In the genomic region with DNA sequence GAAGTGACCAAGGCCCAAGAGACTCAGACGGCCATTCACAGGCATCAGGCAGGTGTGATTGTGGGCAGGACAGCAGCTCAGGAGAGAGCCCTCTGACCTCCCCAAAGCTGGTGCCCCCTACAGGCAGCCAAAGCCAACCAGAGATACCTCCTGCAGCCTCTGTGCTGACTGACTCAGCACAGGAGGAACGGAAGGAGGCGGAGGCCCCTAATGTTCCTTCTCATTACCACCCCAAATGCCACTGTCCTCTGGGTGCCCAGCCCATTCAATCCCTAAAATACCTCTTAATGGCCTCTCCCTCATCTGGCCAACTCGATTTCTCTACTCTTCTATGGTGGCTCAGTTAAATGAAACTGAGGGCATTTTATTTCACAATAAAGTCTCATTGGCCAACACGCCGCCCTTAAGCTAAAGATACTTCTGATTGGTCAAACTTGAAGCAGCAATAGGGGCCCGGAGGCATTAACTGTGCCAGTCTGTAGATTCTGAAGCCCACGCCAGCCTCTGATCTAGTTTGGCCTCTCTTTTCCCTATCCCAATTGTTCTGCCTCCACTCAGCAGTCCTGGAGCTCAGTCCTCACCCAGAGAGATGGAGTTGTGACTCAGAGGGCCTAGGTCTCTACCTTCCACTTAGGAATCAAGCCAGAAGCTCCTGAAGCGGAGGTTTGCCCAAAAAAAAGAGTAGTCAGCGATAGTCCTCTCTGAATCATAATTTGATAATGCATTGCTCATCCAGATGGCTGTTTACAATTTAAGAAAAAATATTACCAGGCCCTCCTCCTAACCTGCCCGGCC, we compare ENCODE assay signal across 8 cellular contexts. TPM values are rescaled to one million over a fixed set of nuclear protein-coding genes. Genes with fewer than 3 reads are reported as not detected.
DNase-seq lines count a peak whose midpoint lies in the region; ATAC-seq and TF ChIP-seq lines count a peak whose summit lies in the region.

No MANE protein-coding gene starts in this region.

- 0 out of 2 replicates have a peak, but pooled peaks cover 4% of the 10 kb centered on the region for H4K20me1 ChIP-seq in IMR-90 (ENCODE audit: insufficient read depth, low read length)

- no peak overlapping the region for H2BK20ac ChIP-seq in IMR-90 (ENCODE audit: low read depth, low read length)

- no peaks in the 10 kb centered on the region for H3K9me3 Mint-ChIP-seq in natural killer cell

- CTCF ChIA-PET in GM10248 (lab: Yijun Ruan, JAX) = interaction anchor here (0.8 to 5.0 kb wide), 23 partner anchors 9 to 536 kb away, joined by 3 to 40 read pairs (median 9); a partner anchor contains a TSS
- CTCF ChIA-PET in IMR-90 (lab: Yijun Ruan, JAX) = interaction anchor here (3.7 kb wide), 1 partner anchor 183 kb away, joined by 17 read pairs; a partner anchor contains a TSS

- peak overlapping the region; percentile 85 for H3K4ac ChIP-seq in IMR-90 (ENCODE audit: low read depth, low read length)

- peaks cover 20% of the 10 kb centered on the region for H3K9me1 ChIP-seq in IMR-90 (ENCODE audit: insufficient read depth, low read length)

- H3K4me1 Mint-ChIP-seq in natural killer cell = peaks cover 35 to 42% of the 10 kb centered on the region in 2 donors

- peak; percentile 36 for ATAC-seq in GM21528 (IDR thresholded peaks at IDR 0.05; ENCODE audit: low FRiP score, unreplicated experiment)
- ATAC-seq in IMR-90 (ENCODE audit: low read depth) = no peak
- ATAC-seq in natural killer cell = peak in 2 of 3 donors; percentile 22 to 47
- ATAC-seq in upper lobe of right lung = peak; percentile 6

- H3K56ac ChIP-seq in IMR-90 (ENCODE audit: extremely low read depth, insufficient read depth, low read length) = peak overlapping the region; percentile 79; the same call in 1 of the 2 replicates

- peak overlapping the region; percentile 96 for H3K27ac Mint-ChIP-seq in natural killer cell

- H4K8ac ChIP-seq in IMR-90 (ENCODE audit: low read depth in 2 of 2, low read length in 2 of 2) = peak overlapping the region; percentile 12 to 84; a peak in 2 of 4 replicates

- no peak for TF ChIP-seq RAD21 in IMR-90 (IDR thresholded peaks at IDR 0.05; ENCODE audit: low read length)

- H3K36me3 ChIP-seq in IMR-90 (ENCODE audit: control insufficient read depth, insufficient read depth, low read length) (peaks cover 39% of the 10 kb centered on the region), endocrine pancreas (ENCODE audit: control insufficient read depth, insufficient read depth, low read length) (peaks cover 3% of the 10 kb centered on the region), upper lobe of right lung (peaks cover 36% of the 10 kb centered on the region)

- peaks cover 30 to 52% of the 10 kb centered on the region in 2 experiments for H3K79me1 ChIP-seq in IMR-90 (ENCODE audit: low read depth in 1 of 2, low read length in 2 of 2)

- no TSS peak for BruUV-seq in IMR-90 (replicated peaks; lab: Mats Ljungman, UMichigan)

- in situ Hi-C loops in IMR-90 (cut with MboI; ENCODE audit: low sequenced_read_pairs) = loop anchor here (10.0 kb wide), 2 partner anchors 185 to 485 kb away; a partner anchor contains a TSS

- H2AK5ac ChIP-seq in IMR-90 (ENCODE audit: low read depth, low read length) = peak overlapping the region; percentile 9; the same call in 1 of the 2 replicates

- H2AK9ac ChIP-seq in IMR-90 (replicated peaks; ENCODE audit: low read depth, low read length, poor library complexity) = peak overlapping the region; percentile 81

- H3K9me3 ChIP-seq in IMR-90 (ENCODE audit: control insufficient read depth, insufficient read depth, low read length) (no peaks in the 10 kb centered on the region), endocrine pancreas (ENCODE audit: control insufficient read depth, low read length) (no peaks in the 10 kb centered on the region), upper lobe of right lung (no peaks in the 10 kb centered on the region)

- peak overlapping the region; percentile 72 for H4K5ac ChIP-seq in IMR-90 (ENCODE audit: low read depth, low read length)

- H3K27me3 Mint-ChIP-seq in natural killer cell (ENCODE audit: low read depth in 2 of 2) = no peaks in the 10 kb centered on the region

- H3K27ac ChIP-seq in IMR-90 (ENCODE audit: insufficient read depth, low read length) = peak overlapping the region; percentile 96
- peak overlapping the region; percentile 99 for H3K27ac ChIP-seq in upper lobe of right lung

- H3K9ac ChIP-seq in IMR-90 (ENCODE audit: low read depth, low read length) = peak overlapping the region; percentile 86
- H3K9ac ChIP-seq in endocrine pancreas (ENCODE audit: control insufficient read depth, insufficient read depth, low read length) = peak overlapping the region; percentile 82

- H2BK120ac ChIP-seq in IMR-90 (ENCODE audit: low read depth, low read length) = no peak overlapping the region

- H4K91ac ChIP-seq in IMR-90 (ENCODE audit: insufficient read depth, low read depth, low read length) = peak overlapping the region; percentile 55; the same call in 1 of the 2 replicates

- peak overlapping the region; percentile 85 for H2AFZ ChIP-seq in IMR-90 (replicated peaks; ENCODE audit: low read length, poor library complexity)

- TF ChIP-seq CTCF in GM10248 (IDR thresholded peaks at IDR 0.05; ENCODE audit: control extremely low read depth, extremely low read depth, low read depth, missing control alignments) = peak; percentile 71
- TF ChIP-seq CTCF in IMR-90 (conservative IDR thresholded peaks at IDR 0.05; ENCODE audit: low read depth, low read length) = peak; percentile 34
- TF ChIP-seq CTCF in natural killer cell (IDR thresholded peaks at IDR 0.05) = peak; percentile 45
- TF ChIP-seq CTCF in upper lobe of right lung (IDR thresholded peaks at IDR 0.05) = peak; percentile 41

- 0 out of 2 replicates have a peak overlapping the region, but pooled peaks have one; percentile 73 for H3K14ac ChIP-seq in IMR-90 (replicated peaks; ENCODE audit: low read depth, low read length)

- TF ChIP-seq POLR2A in IMR-90 (IDR thresholded peaks at IDR 0.05; ENCODE audit: low read depth, low read length) = no peak

- WGBS in IMR-90 (ENCODE audit: extremely low coverage in 2 of 2, insufficient read length in 1 of 2), 2 experiments = 61% methylated on average over 9 of the region's 11 CpGs; no CpG with 5 or more reads in 1 of the 2 experiments

- peaks cover 12% of the 10 kb centered on the region for H3K4me1 ChIP-seq in IMR-90 (ENCODE audit: control insufficient read depth, insufficient read depth, low read length)
- no peaks in the 10 kb centered on the region for H3K4me1 ChIP-seq in endocrine pancreas (ENCODE audit: control insufficient read depth, insufficient read depth, low read length)
- peaks cover 45% of the 10 kb centered on the region for H3K4me1 ChIP-seq in upper lobe of right lung

- dilution Hi-C loops in IMR-90 (cut with HindIII; ENCODE audit: low sequenced_read_pairs, unreplicated experiment) = no loop called here

- H2BK15ac ChIP-seq in IMR-90 (ENCODE audit: low read depth, low read length) = no peak overlapping the region

- H3K27me3 ChIP-seq in IMR-90 (ENCODE audit: control insufficient read depth, insufficient read depth, low read length) (no peaks in the 10 kb centered on the region), endocrine pancreas (ENCODE audit: control insufficient read depth, insufficient read depth, low read length) (no peaks in the 10 kb centered on the region), upper lobe of right lung (no peaks in the 10 kb centered on the region)

- H3K4me3 ChIP-seq in IMR-90 (ENCODE audit: insufficient read depth, low read depth, low read length) = peak overlapping the region; percentile 91
- peak overlapping the region; percentile 43 for H3K4me3 ChIP-seq in endocrine pancreas (ENCODE audit: control insufficient read depth, insufficient read depth, low read length)
- H3K4me3 ChIP-seq in upper lobe of right lung = peak overlapping the region; percentile 94

- DNase-seq in GM10248 (ENCODE audit: extremely low spot score) (peak; percentile 74), IMR-90 (peak; percentile 59), natural killer cell (no peak), upper lobe of right lung (no peak), NCI-H1092 (lab: John Stamatoyannopoulos, UW) (no peak)
- peak; percentile 64 for DNase-seq in activated CD4-positive, CD25-positive, alpha-beta regulatory T cell treated with anti-CD3 and anti-CD28 coated beads, Interleukin-2, amount 50 U/mL, for 72 hours

- peak overlapping the region; percentile 94 for H3K4me3 Mint-ChIP-seq in natural killer cell

- H3K4me2 ChIP-seq in IMR-90 (ENCODE audit: low read depth, low read length) = peak overlapping the region; percentile 80

- H2BK5ac ChIP-seq in IMR-90 (ENCODE audit: low read depth, low read length, poor library complexity, severe bottlenecking) = peak overlapping the region; percentile 64

- H3K23ac ChIP-seq in IMR-90 (ENCODE audit: low read depth, low read length) = peak overlapping the region; percentile 15

- POLR2A ChIA-PET in GM10248 (lab: Yijun Ruan, JAX) (interaction anchor here (1.2 kb wide), 1 partner anchor 22 kb away, joined by 3 read pairs; a partner anchor contains a TSS), IMR-90 (lab: Charles Lee; ENCODE audit: unreplicated experiment) (interaction anchor here (0.6 kb wide), 1 partner anchor 488 kb away, joined by 3 read pairs; no protein-coding TSS in a partner anchor)

- H3K18ac ChIP-seq in IMR-90 (ENCODE audit: low read depth, low read length) = no peak overlapping the region

- H3K36me3 Mint-ChIP-seq in natural killer cell = no peaks in the 10 kb centered on the region

- intact Hi-C loops in IMR-90 (cut with micrococcal nuclease) = no loop called here
- intact Hi-C loops in natural killer cell (cut with micrococcal nuclease) = no loop called here
- intact Hi-C loops in upper lobe of right lung (cut with DNase I) = loop anchor here (10.0 kb wide), 2 partner anchors 185 to 215 kb away; a partner anchor contains a TSS

TF ChIP-seq in IMR-90, 13 proteins besides CTCF, POLR2A, EP300 and RAD21 (continues in another document):
- TF ChIP-seq CEBPB (IDR thresholded peaks at IDR 0.05; ENCODE audit: low read depth, low read length) = 0 out of 2 replicates have a peak, but pooled peaks have one; percentile 13

RNA-seq across cellular contexts. Expression of a gene that starts 1.2 kb away (rescaled TPM):
- total RNA-seq in IMR-90 (2012; rRNA removed) = 26.5 and 33.1 TPM in 2 replicates
- polyA plus RNA-seq in IMR-90 (2012; rRNA removed) = 24.2 and 29.2 TPM in 2 replicates
- polyA plus RNA-seq in IMR-90 (2012; cell fraction: cytosol; rRNA removed) = 20.1 and 21.8 TPM in 2 replicates
- polyA plus RNA-seq in IMR-90 (2012; cell fraction: nucleus; rRNA removed; ENCODE audit: low replicate concordance) = 13.8 and 18.6 TPM in 2 replicates
- 10 to 100 TPM; 26.1 to 33.9 (median 33.8) TPM for total RNA-seq in natural killer cell
- total RNA-seq in upper lobe of right lung = 39.3 TPM

RNA-seq across cellular contexts. Expression of a gene that starts 21.5 kb away (rescaled TPM):
- total RNA-seq in IMR-90 (2012; rRNA removed) (0.28 and 0.72 TPM in 2 replicates), natural killer cell (10 to 100 TPM; 60.0 to 81.7 (median 76.9) TPM), upper lobe of right lung (31.2 TPM)
- polyA plus RNA-seq in IMR-90 (2012; rRNA removed) = 0.23 and 0.24 TPM in 2 replicates
- 0.16 and 0.56 TPM in 2 replicates for polyA plus RNA-seq in IMR-90 (2012; cell fraction: cytosol; rRNA removed)
- polyA plus RNA-seq in IMR-90 (2012; cell fraction: nucleus; rRNA removed; ENCODE audit: low replicate concordance) = 0.14 and 0.44 TPM in 2 replicates

RNA-seq across cellular contexts. Expression of a gene that starts 42.0 kb away (rescaled TPM):
- 5.2 and 6.4 TPM in 2 replicates for total RNA-seq in IMR-90 (2012; rRNA removed)
- polyA plus RNA-seq in IMR-90 (2012; rRNA removed) = 10.3 and 10.6 TPM in 2 replicates
- polyA plus RNA-seq in IMR-90 (2012; cell fraction: cytosol; rRNA removed) = 4.0 and 5.4 TPM in 2 replicates
- 33.6 and 39.3 TPM in 2 replicates for polyA plus RNA-seq in IMR-90 (2012; cell fraction: nucleus; rRNA removed; ENCODE audit: low replicate concordance)
- total RNA-seq in natural killer cell = 10 to 100 TPM; 28.7 to 42.0 (median 39.2) TPM
- 30.0 TPM for total RNA-seq in upper lobe of right lung

Comparison
In these comparisons a context has a peak if more than half of its experiments do, and no peak if none do; other contexts are left out.
1. DNase-seq: peak in GM10248 (single experiment), IMR-90 (single experiment) and activated CD4-positive, CD25-positive, alpha-beta regulatory T cell treated with anti-CD3 and anti-CD28 coated beads, Interleukin-2, amount 50 U/mL, for 72 hours (single experiment); none in natural killer cell (single experiment), upper lobe of right lung (single experiment) and NCI-H1092 (single experiment).
2. H3K4me3 ChIP-seq: peak in every context shown above with its lines; median percentile 94 in upper lobe of right lung; 91 in IMR-90; 43 in endocrine pancreas.
3. RNA of a gene that starts 21.5 kb away (total RNA-seq): 60.0 to 81.7 TPM in natural killer cell and 31.2 TPM in upper lobe of right lung (single experiment); 0.28 to 0.72 TPM in IMR-90; every median in the first group is over 10 times any median in the second.
4. Peak in every context shown above with its lines, with median percentiles within 50 percentile points of each other: CTCF ChIP-seq.